Comparison of ENCODE assay signal across 28 cellular contexts in the genomic region with DNA sequence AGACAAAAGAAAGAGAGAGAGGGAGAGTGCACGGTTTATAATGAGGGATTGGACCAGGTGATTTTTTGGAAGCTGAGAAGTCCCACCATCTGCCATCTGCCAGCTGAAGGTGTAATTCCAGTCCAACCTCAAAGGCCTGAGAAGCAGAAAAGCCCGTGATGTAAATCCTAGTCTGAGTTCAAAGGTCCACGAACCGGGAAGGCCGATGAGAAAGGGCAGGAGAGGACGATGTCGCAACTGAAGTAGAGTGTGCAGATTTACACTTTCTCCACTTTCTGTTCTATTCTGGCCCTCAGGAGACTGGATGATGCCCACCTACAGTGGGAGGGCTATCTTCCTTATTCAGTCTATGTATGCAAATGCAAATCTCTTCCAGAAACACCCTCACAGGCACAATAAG.
"Had no signal": no experiment of that assay in that cellular context is flagged by ENCODE, and none has a peak within 500 bp of the region (broad histone marks: within the 10 kb centered on the region; RNA-seq: fewer than 3 reads in every experiment).

No MANE protein-coding gene starts in this region.

- ATAC-seq: left cardiac atrium; left lung; natural killer cell; right cardiac atrium; stimulated activated memory B cell treated with anti-CD40 and anti-IgM and Interleukin-4, amounts not matched to agents 10 μg/mL and 1 μg/mL and 100 μg/mL, for 72 hours; stimulated activated naive CD8-positive, alpha-beta T cell treated with anti-CD3 and anti-CD28 coated beads, Interleukin-15, amount 100 ng/mL, for 72 hours had no signal

- H3K4me1 ChIP-seq: parathyroid adenoma, sigmoid colon, uterus had no signal

- H3K4me3 ChIP-seq: left lung, lung, neural progenitor cell, sigmoid colon, smooth muscle cell, tibial nerve, uterus had no signal

- H2AFZ ChIP-seq: neural progenitor cell, parathyroid adenoma had no signal

- H3K4me2 ChIP-seq: neural progenitor cell, smooth muscle cell had no signal

- H3K27ac ChIP-seq: left lung, neural progenitor cell, neutrophil, parathyroid adenoma, sigmoid colon, tibial nerve, uterus had no signal

- H3K79me2 ChIP-seq: parathyroid adenoma had no signal

- FAIRE-seq: keratinocyte had no signal

- DNase-seq: hippocampal formation; kidney glomerular epithelial cell; left cardiac atrium; left lung; mesendoderm; naive B cell; natural killer cell; nephron progenitor cell; occipital lobe; retina; right cardiac atrium; sigmoid colon; stimulated activated CD4-positive, alpha-beta T cell treated with anti-CD3 and anti-CD28 coated beads, Interleukin-1b, Interleukin-23, amount 100 ng/mL, for 48 hours; stimulated activated CD4-positive, alpha-beta T cell treated with anti-CD3 and anti-CD28 coated beads, Interleukin-2, amount 100 ng/mL, for 48 hours; stimulated activated CD4-positive, alpha-beta T cell treated with anti-CD3 and anti-CD28 coated beads, Interleukin-4, amount 100 ng/mL, for 4 hours; stimulated activated CD8-positive, alpha-beta memory T cell treated with anti-CD3 and anti-CD28 coated beads, Interleukin-4, amount 100 ng/mL, for 48 hours; stimulated activated naive CD4-positive, alpha-beta T cell treated with Interleukin-2 at 50 U/mL for 16 hours; stimulated activated naive CD8-positive, alpha-beta T cell treated with anti-CD3 and anti-CD28 coated beads, Interleukin-15, amount 100 ng/mL, for 72 hours; substantia nigra; uterus had no signal

- H3K36me3 ChIP-seq: left lung, neural progenitor cell, neutrophil, sigmoid colon, tibial nerve, uterus had no signal

- H3K27me3 ChIP-seq: left lung, neural progenitor cell, neutrophil, sigmoid colon, tibial nerve, uterus had no signal

- H3K9ac ChIP-seq: neural progenitor cell, parathyroid adenoma had no signal

- H3K9me3 ChIP-seq: left lung, neutrophil, sigmoid colon, tibial nerve, uterus had no signal
